ENCODE assay signal across 26 cellular contexts in the genomic region with DNA sequence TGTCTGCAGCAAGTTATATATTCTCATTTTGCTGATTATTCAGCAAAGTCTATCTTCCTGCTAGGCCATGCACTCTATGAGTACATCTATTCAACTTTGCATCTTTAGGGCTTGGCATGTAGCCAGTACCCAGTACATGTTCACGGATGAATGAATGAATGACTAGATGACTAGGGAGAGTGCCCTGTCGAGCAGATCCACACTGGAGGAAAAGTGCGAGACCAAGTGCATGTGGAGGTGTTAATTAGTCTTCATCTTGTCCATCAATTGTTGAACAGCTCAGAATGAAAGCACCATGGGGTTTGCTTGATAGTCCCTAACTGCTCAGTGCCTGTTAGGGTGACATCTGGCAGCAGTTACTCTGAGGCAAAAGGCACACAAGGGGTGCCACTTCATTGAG. TPM values are rescaled to one million over a fixed set of nuclear protein-coding genes. Genes with fewer than 3 reads are reported as not detected.
DNase-seq lines count a peak whose midpoint lies in the region; TF ChIP-seq lines count a peak whose summit lies in the region.
"Had no signal": no experiment of that assay in that cellular context is flagged by ENCODE, and none has a peak within 500 bp of the region (broad histone marks: within the 10 kb centered on the region; RNA-seq: fewer than 3 reads in every experiment).

No MANE protein-coding gene starts in this region.

- DNase-seq in NCI-H2029 treated with DMSO at 0.1 percent for 48 hours (lab: John Stamatoyannopoulos, UW) (peak; percentile 10), NCI-H2029 (lab: John Stamatoyannopoulos, UW) (no peak), AG20443 (ENCODE audit: low spot score) (peak; percentile 3), NCI-H2171 treated with DMSO at 0.1 percent for 48 hours (lab: John Stamatoyannopoulos, UW) (peak; percentile 75), cerebellum (ENCODE audit: low spot score) (peak; percentile 16), T-helper 2 cell (no peak), suprapubic skin (ENCODE audit: low spot score in 2 of 2) (no peak)
- no peak for DNase-seq in activated CD8-positive, alpha-beta memory T cell treated with anti-CD3 and anti-CD28 coated beads, Interleukin-2, amount 50 U/mL, for 4 hours
- DNase-seq: 8988T; activated CD8-positive, alpha-beta T cell treated with anti-CD3 and anti-CD28 coated beads for 36 hours; activated T-cell treated with anti-CD3 and anti-CD28 coated beads for 4 hours; AML-193; CD4-positive, alpha-beta memory T cell; DMS 273 treated with DMSO at 0.1 percent for 48 hours; effector CD4-positive, alpha-beta T cell; foreskin keratinocyte; left lung; naive B cell; NCI-H146; NK-92 treated with Interleukin-12 subunit alpha and Interleukin-12 subunit beta, amount 100 ng/mL, for 24 hours; occipital lobe; SIG-M5; stimulated activated CD4-positive, alpha-beta T cell treated with anti-CD3 and anti-CD28 coated beads, Interleukin-2, amount 100 ng/mL, for 24 hours; upper lobe of right lung had no signal

- no peak overlapping the region for H3K4me3 ChIP-seq in suprapubic skin
- H3K4me3 ChIP-seq: left lung, smooth muscle cell, upper lobe of right lung had no signal

- TF ChIP-seq CTCF in suprapubic skin (IDR thresholded peaks at IDR 0.05): no peak

- H3K9me3 ChIP-seq in suprapubic skin: no peaks in the 10 kb centered on the region
- H3K9me3 ChIP-seq: left lung, upper lobe of right lung had no signal

- WGBS in suprapubic skin: 93% methylated on average over 3 of the region's 3 CpGs

- TF ChIP-seq POLR2A in suprapubic skin (IDR thresholded peaks at IDR 0.05): no peak

- H3K27me3 ChIP-seq in suprapubic skin: no peaks in the 10 kb centered on the region
- H3K27me3 ChIP-seq: foreskin keratinocyte, left lung, upper lobe of right lung had no signal

- TF ChIP-seq EP300 in suprapubic skin (IDR thresholded peaks at IDR 0.05): no peak

- H3K36me3 ChIP-seq in suprapubic skin: peaks cover 94% of the 10 kb centered on the region

- H3K4me1 ChIP-seq in suprapubic skin: no peaks in the 10 kb centered on the region
- H3K4me1 ChIP-seq: foreskin keratinocyte, left lung, upper lobe of right lung had no signal

- H3K27ac ChIP-seq in suprapubic skin: no peak overlapping the region
- H3K27ac ChIP-seq: foreskin keratinocyte, KMS-11, left lung, upper lobe of right lung had no signal

RNA-seq across cellular contexts. Expression of a gene that starts 30.4 kb away (rescaled TPM):
- total RNA-seq in cerebellum (21.9 TPM), suprapubic skin (10 to 100 TPM; 45.5 to 54.9 (median 51.6) TPM)

Comparison
In these comparisons a context has a peak if more than half of its experiments do, and no peak if none do; other contexts are left out.
1. DNase-seq: peak in NCI-H2029 treated with DMSO at 0.1 percent for 48 hours (single experiment), AG20443 (single experiment), NCI-H2171 treated with DMSO at 0.1 percent for 48 hours (single experiment) and cerebellum (single experiment); none in NCI-H2029 (single experiment), activated CD8-positive, alpha-beta memory T cell treated with anti-CD3 and anti-CD28 coated beads, Interleukin-2, amount 50 U/mL, for 4 hours (single experiment), T-helper 2 cell (0 of 5) and suprapubic skin (0 of 2).